17 cellular contexts compared by ENCODE assay signal in the genomic region with DNA sequence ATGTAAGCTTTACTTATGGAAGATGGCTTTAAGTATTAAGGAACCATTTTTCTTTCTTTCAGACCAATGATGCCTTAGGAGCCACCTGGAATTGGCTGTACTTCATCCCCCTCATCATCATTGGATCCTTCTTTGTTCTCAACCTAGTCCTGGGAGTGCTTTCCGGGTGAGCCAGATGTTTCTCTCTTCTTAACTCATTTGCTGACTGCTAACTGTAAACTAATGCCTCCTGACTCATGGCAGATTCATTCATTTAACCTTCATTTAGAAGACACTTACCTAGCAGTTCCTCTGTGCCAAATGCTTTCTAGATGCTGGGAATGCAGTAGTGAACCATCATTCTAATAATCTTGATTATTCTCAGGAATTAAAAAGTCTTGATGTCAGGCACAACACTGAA.
DNase-seq lines count a peak whose midpoint lies in the region; ATAC-seq and TF ChIP-seq lines count a peak whose summit lies in the region.
"Had no signal": no experiment of that assay in that cellular context is flagged by ENCODE, and none has a peak within 500 bp of the region (broad histone marks: within the 10 kb centered on the region; RNA-seq: fewer than 3 reads in every experiment).

No MANE protein-coding gene starts in this region.

- H3K27me3 ChIP-seq in foreskin keratinocyte = no peaks in the 10 kb centered on the region
- H3K27me3 ChIP-seq: BLaER1 treated with 17β-estradiol and CSF1 and Interleukin-3, amounts not matched to agents 10 nM and 100 nM had no signal

- DNase-seq in HT1080 (ENCODE audit: low read depth) (peak; percentile 51), epithelial cell of esophagus (ENCODE audit: low read depth) (peak; percentile 54), foreskin keratinocyte (peak in 1 of 2 donors; percentile 21), GF-D8 (lab: John Stamatoyannopoulos, UW) (no peak)
- DNase-seq: AML-193; Caco-2; Calu3; CD4-positive, alpha-beta T cell; CD8-positive, alpha-beta T cell; DMS79 treated with DMSO at 0.1 percent for 48 hours had no signal

- no peaks in the 10 kb centered on the region for H3K4me1 ChIP-seq in foreskin keratinocyte
- H3K4me1 ChIP-seq: A549 had no signal

- H3K4me3 ChIP-seq in epithelial cell of esophagus (ENCODE audit: low read length) = no peak overlapping the region
- H3K4me3 ChIP-seq: A549; BLaER1 treated with 17β-estradiol and CSF1 and Interleukin-3, amounts not matched to agents 10 nM and 100 nM; GM12878 had no signal

- ATAC-seq in foreskin keratinocyte = peak; percentile 8
- ATAC-seq in HG03095 (IDR thresholded peaks at IDR 0.05; ENCODE audit: unreplicated experiment) = no peak
- ATAC-seq in HG02678 (IDR thresholded peaks at IDR 0.05; ENCODE audit: unreplicated experiment) = no peak
- ATAC-seq: A549; CD8-positive, alpha-beta T cell; GM12878 had no signal

- no peak overlapping the region for H3K27ac ChIP-seq in foreskin keratinocyte
- H3K27ac ChIP-seq: 22Rv1; A549; BLaER1 treated with 17β-estradiol and CSF1 and Interleukin-3, amounts not matched to agents 10 nM and 100 nM; C4-2B had no signal

- TF ChIP-seq CTCF in epithelial cell of esophagus (IDR thresholded peaks at IDR 0.05; ENCODE audit: insufficient read depth, low read depth, low read length, missing control alignments) = no peak
- TF ChIP-seq CTCF in foreskin keratinocyte (conservative IDR thresholded peaks at IDR 0.05) = no peak
